In the genomic region with DNA sequence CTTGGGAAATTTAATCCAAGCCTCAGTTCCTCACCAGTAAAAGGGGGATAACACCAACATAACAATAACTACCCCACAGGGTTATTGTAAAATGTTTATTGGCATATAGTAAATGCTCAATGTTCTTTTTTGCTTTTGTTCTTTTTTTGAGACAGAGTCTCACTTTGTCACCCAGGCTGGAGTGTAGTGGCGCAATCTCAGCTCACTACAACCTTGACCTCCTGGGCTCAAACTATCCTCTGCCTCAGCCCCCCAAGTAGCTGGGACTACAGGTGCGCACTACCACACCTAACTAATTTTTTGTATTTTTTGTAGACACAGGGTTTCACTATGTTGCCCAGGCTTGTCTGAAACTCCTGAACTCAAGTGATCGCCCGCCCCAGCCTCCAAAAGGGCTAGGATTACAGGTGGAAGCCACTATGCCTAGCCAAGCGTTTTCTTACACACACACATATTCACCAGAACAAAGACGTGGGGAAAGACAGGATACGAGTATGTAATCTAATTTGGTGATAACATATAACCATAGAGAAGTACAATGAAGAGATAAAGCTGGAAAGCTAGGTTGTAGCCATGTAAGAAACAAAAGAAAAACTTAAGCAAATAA, we compare ENCODE assay signal across 1 cellular context.
TF ChIP-seq lines count a peak whose summit lies in the region.

No MANE protein-coding gene starts in this region.

TF ChIP-seq in K562, 482 proteins besides CTCF, POLR2A, EP300 and RAD21:
- no peak for TF ChIP-seq SUPT5H (IDR thresholded peaks at IDR 0.05)
- TF ChIP-seq ZC3H8 (IDR thresholded peaks at IDR 0.05): no peak
- no peak for TF ChIP-seq TEAD4 (IDR thresholded peaks at IDR 0.05; ENCODE audit: low read length)
- no peak for TF ChIP-seq TEAD4 (CRISPR knock-in tag; IDR thresholded peaks at IDR 0.05; ENCODE audit: borderline replicate concordance)
- TF ChIP-seq CEBPB (tag; IDR thresholded peaks at IDR 0.05): 0 out of 2 replicates have a peak, but pooled peaks have one; percentile 10
- TF ChIP-seq ETV1 (tag; conservative IDR thresholded peaks at IDR 0.05; ENCODE audit: low read depth): no peak
- no peak for TF ChIP-seq ZNF408 (CRISPR knock-in tag; IDR thresholded peaks at IDR 0.05; ENCODE audit: low read depth)
- TF ChIP-seq ZSCAN29 (IDR thresholded peaks at IDR 0.05): no peak
